Comparison of ENCODE assay signal across 26 cellular contexts in the genomic region with DNA sequence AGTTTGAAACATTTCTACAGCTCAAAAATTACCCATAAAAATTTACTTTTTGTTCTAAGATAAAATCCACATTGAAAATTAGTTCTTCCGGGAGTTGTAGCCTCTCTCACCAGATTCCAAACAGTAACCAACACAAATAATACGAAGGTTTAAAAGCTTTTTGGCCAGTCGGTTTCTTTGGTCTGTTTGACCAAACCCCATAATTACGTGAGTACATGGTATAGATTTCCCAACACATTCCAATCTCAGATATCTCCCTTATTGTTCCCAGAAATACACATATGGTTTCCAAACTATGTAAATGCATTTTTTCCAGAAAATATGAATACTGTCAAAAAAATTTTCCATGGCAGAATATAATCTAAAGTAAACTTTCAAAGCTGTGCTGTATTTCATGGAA.
"Had no signal": no experiment of that assay in that cellular context is flagged by ENCODE, and none has a peak within 500 bp of the region (broad histone marks: within the 10 kb centered on the region; RNA-seq: fewer than 3 reads in every experiment).

No MANE protein-coding gene starts in this region.

- H3K4me3 ChIP-seq: stomach, suprapubic skin, testis, thoracic aorta, thyroid gland, tibial artery, tibial nerve, transverse colon, upper lobe of left lung, upper lobe of right lung, uterus, vagina had no signal

- H3K27me3 ChIP-seq: stomach, suprapubic skin, testis, thyroid gland, tibial artery, tibial nerve, transverse colon, upper lobe of left lung, upper lobe of right lung, uterus, vagina had no signal

- ATAC-seq: stimulated activated effector memory CD8-positive, alpha-beta T cell treated with anti-CD3 and anti-CD28 coated beads, Interleukin-12 subunit alpha, Interleukin-12 subunit beta, amount 100 ng/mL, for 72 hours; stimulated activated memory B cell treated with anti-CD40 and anti-IgM and Interleukin-4, amounts not matched to agents 10 μg/mL and 1 μg/mL and 100 μg/mL, for 72 hours; stimulated activated naive B cell treated with anti-CD40 and anti-IgM and Interleukin-4, amounts not matched to agents 10 μg/mL and 1 μg/mL and 100 μg/mL, for 72 hours; stimulated activated naive CD8-positive, alpha-beta T cell treated with anti-CD3 and anti-CD28 coated beads, Interleukin-15, amount 100 ng/mL, for 72 hours; stimulated activated naive CD8-positive, alpha-beta T cell treated with anti-CD3 and anti-CD28 coated beads, Interleukin-15, Interleukin-2, amounts not matched to agents 100 U/mL and 50 U/mL, for 24 hours; upper lobe of right lung had no signal

- H3K9me3 ChIP-seq: suprapubic skin, testis, thoracic aorta, thyroid gland, tibial artery, tibial nerve, transverse colon, upper lobe of right lung, uterus, vagina had no signal

- H3K36me3 ChIP-seq: stomach, suprapubic skin, thoracic aorta, thyroid gland, tibial artery, tibial nerve, transverse colon, upper lobe of left lung, upper lobe of right lung, uterus, vagina had no signal

- H3K27ac ChIP-seq: stomach, suprapubic skin, testis, thoracic aorta, thyroid gland, tibial artery, tibial nerve, transverse colon, upper lobe of left lung, upper lobe of right lung, uterus, vagina had no signal

- H3K4me1 ChIP-seq: stomach, suprapubic skin, testis, thyroid gland, tibial artery, tibial nerve, transverse colon, upper lobe of left lung, upper lobe of right lung, uterus, vagina had no signal

- DNase-seq: stimulated activated CD4-positive, alpha-beta T cell treated with anti-CD3 and anti-CD28 coated beads, Interleukin-2, amount 100 ng/mL, for 48 hours; stimulated activated CD4-positive, alpha-beta T cell treated with anti-CD3 and anti-CD28 coated beads, Interleukin-4, amount 100 ng/mL, for 1 hour; stimulated activated CD4-positive, alpha-beta T cell treated with anti-CD3 and anti-CD28 coated beads, Interleukin-4, amount 100 ng/mL, for 24 hours; stimulated activated CD4-positive, alpha-beta T cell treated with anti-CD3 and anti-CD28 coated beads, Interleukin-4, amount 100 ng/mL, for 4 hours; stimulated activated CD8-positive, alpha-beta memory T cell treated with anti-CD3 and anti-CD28 coated beads, Interleukin-4, amount 100 ng/mL, for 48 hours; stimulated activated naive B cell treated with anti-CD40 and anti-IgM and Interleukin-4, amounts not matched to agents 10 μg/mL and 1 μg/mL and 100 μg/mL, for 72 hours; stimulated activated naive CD4-positive, alpha-beta T cell; stimulated activated naive CD4-positive, alpha-beta T cell treated with Interleukin-2 at 50 U/mL for 16 hours; stimulated activated naive CD8-positive, alpha-beta T cell treated with anti-CD3 and anti-CD28 coated beads, Interleukin-15, amount 100 ng/mL, for 72 hours; stimulated activated naive CD8-positive, alpha-beta T cell treated with anti-CD3 and anti-CD28 coated beads, Interleukin-15, Interleukin-2, amounts not matched to agents 100 U/mL and 50 U/mL, for 24 hours; stomach; substantia nigra; testis; thyroid gland; tibial artery; transverse colon; trophoblast cell; upper lobe of left lung; upper lobe of right lung; uterus had no signal
